Comparison of ENCODE assay signal across 8 cellular contexts in genomic region chr19:15418588-15419412, GRCh38. TPM values are rescaled to one million over a fixed set of nuclear protein-coding genes. Genes with fewer than 3 reads are reported as not detected.
DNase-seq lines count a peak whose midpoint lies in the region; ATAC-seq and TF ChIP-seq lines count a peak whose summit lies in the region.

A gene with protein sequence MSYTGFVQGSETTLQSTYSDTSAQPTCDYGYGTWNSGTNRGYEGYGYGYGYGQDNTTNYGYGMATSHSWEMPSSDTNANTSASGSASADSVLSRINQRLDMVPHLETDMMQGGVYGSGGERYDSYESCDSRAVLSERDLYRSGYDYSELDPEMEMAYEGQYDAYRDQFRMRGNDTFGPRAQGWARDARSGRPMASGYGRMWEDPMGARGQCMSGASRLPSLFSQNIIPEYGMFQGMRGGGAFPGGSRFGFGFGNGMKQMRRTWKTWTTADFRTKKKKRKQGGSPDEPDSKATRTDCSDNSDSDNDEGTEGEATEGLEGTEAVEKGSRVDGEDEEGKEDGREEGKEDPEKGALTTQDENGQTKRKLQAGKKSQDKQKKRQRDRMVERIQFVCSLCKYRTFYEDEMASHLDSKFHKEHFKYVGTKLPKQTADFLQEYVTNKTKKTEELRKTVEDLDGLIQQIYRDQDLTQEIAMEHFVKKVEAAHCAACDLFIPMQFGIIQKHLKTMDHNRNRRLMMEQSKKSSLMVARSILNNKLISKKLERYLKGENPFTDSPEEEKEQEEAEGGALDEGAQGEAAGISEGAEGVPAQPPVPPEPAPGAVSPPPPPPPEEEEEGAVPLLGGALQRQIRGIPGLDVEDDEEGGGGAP (minus strand): TSS chr19:15418988. CDS start chr19:15418923, 65 bp downstream.

- H3K79me2 ChIP-seq in DND-41 (ENCODE audit: insufficient read depth, low read length), result peaks cover 49% of the 10 kb centered on the region
- H3K79me2 ChIP-seq in KMS-11 (ENCODE audit: insufficient read depth, low read depth), result peaks cover 49% of the 10 kb centered on the region

- H3K9me3 ChIP-seq in DND-41 (ENCODE audit: insufficient read depth, low read length, severe bottlenecking), result no peaks in the 10 kb centered on the region
- H3K9me3 ChIP-seq in Peyer's patch, result no peaks in the 10 kb centered on the region
- H3K9me3 ChIP-seq in esophagus (ENCODE audit: control insufficient read depth in 2 of 2, insufficient read depth in 1 of 2, low read depth in 1 of 2, low read length in 1 of 2), result peaks cover 0 to 6% of the 10 kb centered on the region in 2 donors
- no peaks in the 10 kb centered on the region for H3K9me3 ChIP-seq in mucosa of stomach (ENCODE audit: control insufficient read depth, low read length)

- H3K36me3 ChIP-seq in DND-41 (ENCODE audit: insufficient read depth, low read length) (peaks cover 34% of the 10 kb centered on the region), KMS-11 (ENCODE audit: insufficient read depth) (no peaks in the 10 kb centered on the region), Peyer's patch (peaks cover 0 to 16% (median 0%) of the 10 kb centered on the region in 3 donors), esophagus (ENCODE audit: control insufficient read depth in 2 of 2, insufficient read depth in 2 of 2, low read length in 1 of 2) (peaks cover 12% of the 10 kb centered on the region in 2 donors), mucosa of stomach (ENCODE audit: control insufficient read depth, insufficient read depth, low read length) (peaks cover 6% of the 10 kb centered on the region)

- peak; percentile 82 to 85 for TF ChIP-seq POLR2A in Peyer's patch (IDR thresholded peaks at IDR 0.05)

- H3K4me2 ChIP-seq in DND-41 (ENCODE audit: insufficient read depth, low read length), result peak within 1 kb of the TSS; percentile 92
- peak within 1 kb of the TSS; percentile 99 for H3K4me2 ChIP-seq in KMS-11

- peak within 1 kb of the TSS; percentile 72 for H3K9ac ChIP-seq in DND-41 (ENCODE audit: low read depth, low read length)
- H3K9ac ChIP-seq in KMS-11, result peak within 1 kb of the TSS; percentile 93
- H3K9ac ChIP-seq in mucosa of stomach (ENCODE audit: low read length), result peak within 1 kb of the TSS; percentile 94

- H3K27me3 ChIP-seq in DND-41 (ENCODE audit: insufficient read depth, low read length, poor library complexity) (no peaks in the 10 kb centered on the region), KMS-11 (ENCODE audit: insufficient read depth, low read depth) (no peaks in the 10 kb centered on the region), Peyer's patch (no peaks in the 10 kb centered on the region), esophagus (ENCODE audit: control insufficient read depth in 1 of 2, insufficient read depth in 2 of 2, low read length in 2 of 2) (no peaks in the 10 kb centered on the region), mucosa of stomach (ENCODE audit: control insufficient read depth, insufficient read depth, low read length) (no peaks in the 10 kb centered on the region)

- H2AFZ ChIP-seq in DND-41 (ENCODE audit: low read depth, low read length) (peak within 1 kb of the TSS; percentile 81), KMS-11 (ENCODE audit: low read depth) (peak within 1 kb of the TSS; percentile 44; the same call in 1 of the 2 replicates)

- H3K4me3 ChIP-seq in DND-41 (ENCODE audit: low read depth in 1 of 2, low read length in 2 of 2) (peak within 1 kb of the TSS; percentile 82 to 86), KMS-11 (IDR thresholded peaks at IDR 0.05; ENCODE audit: insufficient read depth, low read depth, low read length) (no peak within 1 kb of the TSS), Peyer's patch (peak within 1 kb of the TSS; percentile 76 to 96 (median 91)), esophagus (ENCODE audit: low read depth in 1 of 2, low read length in 2 of 2) (peak within 1 kb of the TSS; percentile 91 to 99), mucosa of stomach (ENCODE audit: low read length) (peak within 1 kb of the TSS; percentile 92)

- H3K27ac ChIP-seq in DND-41 (ENCODE audit: low read length), result peak within 1 kb of the TSS; percentile 79
- H3K27ac ChIP-seq in KMS-11, result peak within 1 kb of the TSS; percentile 60
- H3K27ac ChIP-seq in Peyer's patch, result peak within 1 kb of the TSS; percentile 81 to 91 (median 86)
- H3K27ac ChIP-seq in esophagus (ENCODE audit: low read depth in 2 of 2, low read length in 1 of 2), result peak within 1 kb of the TSS; percentile 84 to 86

- DNase-seq in DND-41, result peak; percentile 100
- peak; percentile 99 to 100 (median 99) for DNase-seq in Peyer's patch
- peak; percentile 98 to 99 for DNase-seq in activated T-cell treated with anti-CD3 and anti-CD28 coated beads, Interleukin-2, amount 50 U/mL, for 48 hours
- peak; percentile 93 to 95 for DNase-seq in stimulated activated CD8-positive, alpha-beta memory T cell treated with anti-CD3 and anti-CD28 coated beads, Interleukin-7, amount 100 ng/mL, for 1 hour (ENCODE audit: low read depth in 2 of 2)

- TF ChIP-seq CTCF in DND-41 (IDR thresholded peaks at IDR 0.05; ENCODE audit: borderline replicate concordance, extremely low read depth, low read length, poor library complexity, severe bottlenecking) (peak; percentile 95), KMS-11 (conservative IDR thresholded peaks at IDR 0.05; ENCODE audit: low read depth, low read length) (peak; percentile 55; the same call in 1 of the 2 replicates), Peyer's patch (IDR thresholded peaks at IDR 0.05) (peak; percentile 77 to 90 (median 83))

- WGBS in esophagus, 2 donors, result 0% methylated on average over 46 to 61 of the region's 61 CpGs

- ATAC-seq in DND-41 (ENCODE audit: insufficient read depth, low read depth) (peak; percentile 94), GM21737 (IDR thresholded peaks at IDR 0.05; ENCODE audit: unreplicated experiment) (peak; percentile 91)

- peaks cover 39% of the 10 kb centered on the region for H3K4me1 ChIP-seq in DND-41 (ENCODE audit: insufficient read depth, low read length)
- H3K4me1 ChIP-seq in KMS-11 (ENCODE audit: low read depth, poor library complexity, severe bottlenecking), result peaks cover 24% of the 10 kb centered on the region
- peaks cover 0 to 35% (median 9%) of the 10 kb centered on the region in 4 donors for H3K4me1 ChIP-seq in Peyer's patch
- peaks cover 6 to 7% of the 10 kb centered on the region in 2 donors for H3K4me1 ChIP-seq in esophagus (ENCODE audit: control insufficient read depth in 2 of 2, insufficient read depth in 2 of 2, low read length in 1 of 2)
- peaks cover 25% of the 10 kb centered on the region for H3K4me1 ChIP-seq in mucosa of stomach (ENCODE audit: control insufficient read depth, insufficient read depth, low read length)

- peaks cover 24% of the 10 kb centered on the region for H4K20me1 ChIP-seq in DND-41 (ENCODE audit: insufficient read depth, low read length)
- H4K20me1 ChIP-seq in KMS-11 (ENCODE audit: insufficient read depth), result no peaks in the 10 kb centered on the region

RNA-seq across cellular contexts. Expression of the gene that starts here (rescaled TPM):
- total RNA-seq in Peyer's patch, result 100 to 1,000 TPM; 129 to 275 (median 247) TPM
- polyA plus RNA-seq in esophagus, result 10 to 100 TPM; 37.9 to 75.5 TPM
